Comparison of ENCODE assay signal across 9 cellular contexts in genomic region chr15:64522226-64522823, GRCh38.
A peak's percentile ranks its signal among the peaks of the same experiment; 100 is the strongest.
DNase-seq lines count a peak whose midpoint lies in the region; ATAC-seq, FAIRE-seq and TF ChIP-seq lines count a peak whose summit lies in the region.
"Had no signal": no experiment of that assay in that cellular context is flagged by ENCODE, and none has a peak within 500 bp of the region (broad histone marks: within the 10 kb centered on the region; RNA-seq: fewer than 3 reads in every experiment).

No MANE protein-coding gene starts in this region.

- CTCF ChIA-PET in HepG2 (lab: Yijun Ruan, JAX; ENCODE audit: low intra/inter-chr PET ratio, low total read pairs): no interaction called here

- no peak for TF ChIP-seq POLR2A in HepG2 (IDR thresholded peaks at IDR 0.05; ENCODE audit: insufficient read depth in 1 of 2, low read depth in 2 of 2, low read length in 2 of 2)
- no peak for TF ChIP-seq POLR2A in right lobe of liver (IDR thresholded peaks at IDR 0.05)

- H4K20me1 ChIP-seq in HepG2 (ENCODE audit: insufficient read depth, low read length): peaks cover 13% of the 10 kb centered on the region
- peaks cover 75% of the 10 kb centered on the region for H4K20me1 ChIP-seq in astrocyte (ENCODE audit: insufficient read depth, low read length)

- intact Hi-C loops in HepG2 (cut with micrococcal nuclease; ENCODE audit: unreplicated experiment): no loop called here
- intact Hi-C loops in right lobe of liver (cut with DNase I): no loop called here

- H3K4me1 ChIP-seq in HepG2 (ENCODE audit: insufficient read depth, low read length): peaks cover 35% of the 10 kb centered on the region
- peaks cover 0 to 11% (median 0%) of the 10 kb centered on the region in 4 donors for H3K4me1 ChIP-seq in right lobe of liver
- peaks cover 20% of the 10 kb centered on the region for H3K4me1 ChIP-seq in astrocyte (ENCODE audit: insufficient read depth, low read length)

- H3K36me3 Mint-ChIP-seq in astrocyte (ENCODE audit: low read depth, unreplicated experiment) (peaks cover 6% of the 10 kb centered on the region), mesothelial cell of epicardium (peaks cover 21% of the 10 kb centered on the region), T-helper 17 cell (ENCODE audit: low read depth) (no peaks in the 10 kb centered on the region)

- no peak for TF ChIP-seq CTCF in HepG2 (CRISPR knock-in tag; IDR thresholded peaks at IDR 0.05)
- TF ChIP-seq CTCF in right lobe of liver (IDR thresholded peaks at IDR 0.05): no peak
- no peak for TF ChIP-seq CTCF in astrocyte (IDR thresholded peaks at IDR 0.05; ENCODE audit: insufficient read depth, low read depth, low read length)
- TF ChIP-seq CTCF in mesothelial cell of epicardium (IDR thresholded peaks at IDR 0.05; ENCODE audit: unreplicated experiment): no peak

- 51% methylated on average over 1 of the region's 1 CpG for WGBS in HepG2 (ENCODE audit: low lambda C conversion rate)
- WGBS in right lobe of liver (ENCODE audit: insufficient coverage, low coverage, low lambda C conversion rate, missing lambda C conversion rate): 60% methylated on average over 1 of the region's 1 CpG

- H3K4me3 Mint-ChIP-seq in astrocyte (ENCODE audit: unreplicated experiment) (peak overlapping the region; percentile 16), mesothelial cell of epicardium (peak overlapping the region; percentile 11), T-helper 17 cell (no peak overlapping the region)

- H3K79me2 ChIP-seq in HepG2 (ENCODE audit: insufficient read depth, low read length) (peaks cover 70% of the 10 kb centered on the region), astrocyte (ENCODE audit: insufficient read depth, low read length) (peaks cover 90% of the 10 kb centered on the region)

- in situ Hi-C loops in HepG2 (cut with HindIII; ENCODE audit: extremely low pct_ligation_motif_present, low pct_unique_long_range_greater_than_20kb): no loop called here

- DNase-seq in HepG2 (ENCODE audit: low spot score) (no peak), right lobe of liver (no peak), astrocyte (ENCODE audit: low read depth) (no peak), mesothelial cell of epicardium (ENCODE audit: low spot score in 2 of 2, unreplicated experiment in 2 of 2) (no peak), T-helper 17 cell (no peak), NCI-H526 treated with DMSO at 0.1 percent for 48 hours (lab: John Stamatoyannopoulos, UW) (no peak)
- DNase-seq: NCI-H1092 treated with DMSO at 0.1 percent for 48 hours had no signal

- H2AFZ ChIP-seq in HepG2 (ENCODE audit: low read length): no peak overlapping the region
- H2AFZ ChIP-seq in astrocyte (ENCODE audit: low read depth, low read length): no peak overlapping the region

- H3K9me3 Mint-ChIP-seq in astrocyte (ENCODE audit: unreplicated experiment) (no peaks in the 10 kb centered on the region), mesothelial cell of epicardium (peaks cover 4% of the 10 kb centered on the region)

- H3K9ac ChIP-seq in HepG2 (ENCODE audit: insufficient read depth, low read depth, low read length) (no peak overlapping the region), astrocyte (ENCODE audit: low read length) (no peak overlapping the region)

- H3K27ac ChIP-seq in HepG2 (ENCODE audit: extremely low read length, insufficient read depth, low read length) (no peak overlapping the region), right lobe of liver (no peak overlapping the region), astrocyte (ENCODE audit: low read depth, low read length) (no peak overlapping the region)

- POLR2A ChIA-PET in HepG2 (lab: Yijun Ruan, JAX): no interaction called here

- TF ChIP-seq EP300 in HepG2 (IDR thresholded peaks at IDR 0.05; ENCODE audit: low read depth in 2 of 2, low read length in 2 of 2) (no peak), HepG2 (CRISPR knock-in tag; IDR thresholded peaks at IDR 0.05; ENCODE audit: borderline replicate concordance) (no peak)

- no peak for ATAC-seq in HepG2
- ATAC-seq in right lobe of liver: no peak
- no peak for ATAC-seq in GM18498 (IDR thresholded peaks at IDR 0.05; ENCODE audit: unreplicated experiment)
- ATAC-seq in T-helper 17 cell: no peak
- no peak for ATAC-seq in HG02885 (IDR thresholded peaks at IDR 0.05; ENCODE audit: poor library complexity, unreplicated experiment)

- H3K27ac Mint-ChIP-seq in astrocyte (ENCODE audit: unreplicated experiment) (no peak overlapping the region), mesothelial cell of epicardium (peak overlapping the region; percentile 92), T-helper 17 cell (no peak overlapping the region)

- no TSS peak for BruUV-seq in HepG2 (replicated peaks; lab: Mats Ljungman, UMichigan)

- no peak for TF ChIP-seq RAD21 in HepG2 (CRISPR knock-in tag; IDR thresholded peaks at IDR 0.05)

- peaks cover 41% of the 10 kb centered on the region for H3K4me1 Mint-ChIP-seq in astrocyte (ENCODE audit: low read depth, unreplicated experiment)
- H3K4me1 Mint-ChIP-seq in mesothelial cell of epicardium: peaks cover 52% of the 10 kb centered on the region
- peaks cover 46% of the 10 kb centered on the region for H3K4me1 Mint-ChIP-seq in T-helper 17 cell

- H3K27me3 Mint-ChIP-seq in astrocyte (ENCODE audit: low read depth, unreplicated experiment) (no peaks in the 10 kb centered on the region), mesothelial cell of epicardium (ENCODE audit: low read depth) (no peaks in the 10 kb centered on the region), T-helper 17 cell (no peaks in the 10 kb centered on the region)

- no peaks in the 10 kb centered on the region for H3K27me3 ChIP-seq in HepG2 (ENCODE audit: control insufficient read depth in 1 of 2, insufficient read depth in 2 of 2, low read length in 2 of 2)
- H3K27me3 ChIP-seq in right lobe of liver: no peaks in the 10 kb centered on the region
- H3K27me3 ChIP-seq in astrocyte (ENCODE audit: insufficient read depth, low read length): no peaks in the 10 kb centered on the region

- H3K36me3 ChIP-seq in HepG2 (replicated peaks in 1 of 2; ENCODE audit: control insufficient read depth in 1 of 2, insufficient read depth in 2 of 2, low read length in 2 of 2) (peaks cover 0 to 5% of the 10 kb centered on the region in 2 experiments; a peak in 1 of 5 replicates), right lobe of liver (peaks cover 0 to 4% (median 0%) of the 10 kb centered on the region in 4 donors), astrocyte (ENCODE audit: insufficient read depth, low read length) (no peaks in the 10 kb centered on the region)

- no peak overlapping the region for H3K4me3 ChIP-seq in HepG2 (replicated peaks in 1 of 3; ENCODE audit: insufficient read depth in 1 of 3, low read depth in 2 of 3, low read length in 3 of 3)
- H3K4me3 ChIP-seq in right lobe of liver: no peak overlapping the region
- no peak overlapping the region for H3K4me3 ChIP-seq in astrocyte (ENCODE audit: insufficient read depth, low read depth, low read length)

- H3K9me3 ChIP-seq in HepG2 (ENCODE audit: low read length) (no peaks in the 10 kb centered on the region), right lobe of liver (no peaks in the 10 kb centered on the region), astrocyte (ENCODE audit: insufficient read depth, low read depth, low read length) (no peaks in the 10 kb centered on the region), T-helper 17 cell (ENCODE audit: control insufficient read depth, low read length, poor library complexity, severe bottlenecking) (no peaks in the 10 kb centered on the region)

- H3K4me2 ChIP-seq in HepG2 (ENCODE audit: low read depth, low read length) (no peak overlapping the region), astrocyte (ENCODE audit: low read length) (peak overlapping the region; percentile 41)

- FAIRE-seq in HepG2 (lab: Jason Lieb, UNC) (no peak), astrocyte (lab: Jason Lieb, UNC) (no peak)

TF ChIP-seq in HepG2, 621 proteins besides CTCF, POLR2A, EP300 and RAD21:
- TF ChIP-seq HDAC1 (CRISPR knock-in tag; IDR thresholded peaks at IDR 0.05) (no peak), SATB2 (CRISPR knock-in tag; IDR thresholded peaks at IDR 0.05) (0 out of 2 replicates have a peak, but pooled peaks have one; percentile 12)
